Comparison of ENCODE assay signal across 8 cellular contexts in the genomic region with DNA sequence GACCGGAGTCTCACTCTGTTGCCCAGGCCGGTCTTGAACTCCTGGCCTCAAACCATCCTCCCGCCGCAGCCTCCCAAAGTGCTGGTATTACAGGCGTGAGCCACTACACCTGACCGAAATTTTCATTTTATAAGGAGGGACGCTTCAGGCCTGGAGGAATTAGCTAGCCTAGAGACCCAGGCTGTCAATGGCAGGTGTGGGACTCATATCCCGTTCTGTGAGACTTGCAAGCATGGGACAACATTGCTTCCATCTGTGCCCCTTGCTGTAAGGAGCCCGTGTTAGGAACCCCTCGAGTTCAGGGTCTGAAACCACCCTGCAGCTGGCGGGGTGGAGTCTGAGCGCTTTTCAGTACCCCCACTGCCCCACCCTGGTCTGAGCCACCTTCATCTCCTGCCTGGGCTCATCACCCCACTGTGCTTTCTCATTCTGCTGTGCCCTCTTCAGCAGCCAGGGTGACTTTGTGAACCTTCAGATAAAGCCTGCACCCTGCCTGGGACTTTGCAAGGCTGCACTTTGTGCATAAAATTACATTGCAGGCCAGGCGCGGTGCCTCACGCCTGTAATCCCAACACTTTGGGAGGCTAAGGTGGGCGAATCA. TPM values are rescaled to one million over a fixed set of nuclear protein-coding genes. Genes with fewer than 3 reads are reported as not detected.
DNase-seq lines count a peak whose midpoint lies in the region; ATAC-seq and TF ChIP-seq lines count a peak whose summit lies in the region.

No MANE protein-coding gene starts in this region.

- no peaks in the 10 kb centered on the region for H3K27me3 ChIP-seq in CD8-positive, alpha-beta memory T cell (ENCODE audit: insufficient read depth, low read length, poor library complexity, severe bottlenecking)
- H3K27me3 ChIP-seq in NT2/D1 (ENCODE audit: insufficient read depth, insufficient read length): no peaks in the 10 kb centered on the region
- H3K27me3 ChIP-seq in neuron (ENCODE audit: insufficient read depth, low read length): no peaks in the 10 kb centered on the region

- H3K27ac ChIP-seq in CD8-positive, alpha-beta memory T cell (ENCODE audit: low read depth, low read length): no peak overlapping the region

- TF ChIP-seq CTCF in GM10248 (IDR thresholded peaks at IDR 0.05; ENCODE audit: control extremely low read depth, extremely low read depth, low read depth, missing control alignments): no peak

- H3K36me3 ChIP-seq in CD8-positive, alpha-beta memory T cell (ENCODE audit: insufficient read depth, low read length): peaks cover 3% of the 10 kb centered on the region
- H3K36me3 ChIP-seq in NT2/D1 (ENCODE audit: insufficient read depth, insufficient read length, low read length): peaks cover 26% of the 10 kb centered on the region
- H3K36me3 ChIP-seq in neuron (ENCODE audit: insufficient read depth, low read length): peaks cover 20% of the 10 kb centered on the region

- H3K4me3 Mint-ChIP-seq in CD8-positive, alpha-beta memory T cell: peak overlapping the region; percentile 32 to 88 (median 64)
- H3K4me3 Mint-ChIP-seq in dendritic cell treated with granulocyte-macrophage colony-stimulating factor and Interleukin-4, amounts not matched to agents 40 ng/mL and 50 ng/mL, for 4 days: no peak overlapping the region

- H3K4me1 Mint-ChIP-seq in CD8-positive, alpha-beta memory T cell: peaks cover 22 to 35% (median 24%) of the 10 kb centered on the region in 3 donors
- H3K4me1 Mint-ChIP-seq in dendritic cell treated with granulocyte-macrophage colony-stimulating factor and Interleukin-4, amounts not matched to agents 40 ng/mL and 50 ng/mL, for 4 days (ENCODE audit: low read depth): peaks cover 38% of the 10 kb centered on the region

- ATAC-seq in GM19351 (IDR thresholded peaks at IDR 0.05; ENCODE audit: unreplicated experiment): no peak

- H3K27me3 Mint-ChIP-seq in CD8-positive, alpha-beta memory T cell: peaks cover 0 to 3% of the 10 kb centered on the region in 2 donors
- H3K27me3 Mint-ChIP-seq in dendritic cell treated with granulocyte-macrophage colony-stimulating factor and Interleukin-4, amounts not matched to agents 40 ng/mL and 50 ng/mL, for 4 days: no peaks in the 10 kb centered on the region

- H3K36me3 Mint-ChIP-seq in CD8-positive, alpha-beta memory T cell: peaks cover 0 to 31% (median 9%) of the 10 kb centered on the region in 3 donors
- H3K36me3 Mint-ChIP-seq in dendritic cell treated with granulocyte-macrophage colony-stimulating factor and Interleukin-4, amounts not matched to agents 40 ng/mL and 50 ng/mL, for 4 days (ENCODE audit: low read depth): peaks cover 32% of the 10 kb centered on the region

- no peak overlapping the region for H3K4me3 ChIP-seq in CD8-positive, alpha-beta memory T cell (ENCODE audit: low read length)
- H3K4me3 ChIP-seq in NT2/D1 (ENCODE audit: insufficient read length, low read depth): no peak overlapping the region
- H3K4me3 ChIP-seq in neuron (ENCODE audit: low read length): peak overlapping the region; percentile 82

- no peaks in the 10 kb centered on the region for H3K9me3 ChIP-seq in CD8-positive, alpha-beta memory T cell (ENCODE audit: low read length)
- no peaks in the 10 kb centered on the region for H3K9me3 ChIP-seq in NT2/D1 (ENCODE audit: insufficient read depth, low read length)
- no peaks in the 10 kb centered on the region for H3K9me3 ChIP-seq in neuron (ENCODE audit: low read length)

- H3K9ac ChIP-seq in NT2/D1 (ENCODE audit: insufficient read length, low read depth): peak overlapping the region; percentile 100

- POLR2A ChIA-PET in CD8-positive, alpha-beta memory T cell (lab: Charles Lee): no interaction called here
- POLR2A ChIA-PET in GM10248 (lab: Yijun Ruan, JAX): no interaction called here

- no peak overlapping the region for H2AFZ ChIP-seq in neuron (ENCODE audit: low read depth, low read length)

- no peaks in the 10 kb centered on the region for H3K9me3 Mint-ChIP-seq in CD8-positive, alpha-beta memory T cell
- no peaks in the 10 kb centered on the region for H3K9me3 Mint-ChIP-seq in dendritic cell treated with granulocyte-macrophage colony-stimulating factor and Interleukin-4, amounts not matched to agents 40 ng/mL and 50 ng/mL, for 4 days

- intact Hi-C loops in dendritic cell treated with granulocyte-macrophage colony-stimulating factor and Interleukin-4, amounts not matched to agents 40 ng/mL and 50 ng/mL, for 4 days (cut with micrococcal nuclease): no loop called here

- CTCF ChIA-PET in CD8-positive, alpha-beta memory T cell (lab: Charles Lee): no interaction called here
- CTCF ChIA-PET in GM10248 (lab: Yijun Ruan, JAX): interaction anchor here (1.0 to 1.3 kb wide), 2 partner anchors 16 to 99 kb away, joined by 3 read pairs; no protein-coding TSS in a partner anchor

- peaks cover 7% of the 10 kb centered on the region for H3K4me1 ChIP-seq in CD8-positive, alpha-beta memory T cell (ENCODE audit: insufficient read depth, low read length)
- H3K4me1 ChIP-seq in NT2/D1 (ENCODE audit: insufficient read depth, insufficient read length) (peaks cover 4% of the 10 kb centered on the region), neuron (ENCODE audit: insufficient read depth, low read length) (peaks cover 2% of the 10 kb centered on the region)

- DNase-seq in CD8-positive, alpha-beta memory T cell: no peak
- no peak for DNase-seq in NT2/D1 (ENCODE audit: low read depth, low spot score)
- DNase-seq in HT-29 (ENCODE audit: low spot score): no peak
- no peak for DNase-seq in GM10248 (ENCODE audit: extremely low spot score)
- DNase-seq in SHP77 (lab: John Stamatoyannopoulos, UW): no peak

- peak overlapping the region in 6 of 8 donors; percentile 12 to 99 (median 64) for H3K27ac Mint-ChIP-seq in CD8-positive, alpha-beta memory T cell
- peak overlapping the region; percentile 94 for H3K27ac Mint-ChIP-seq in dendritic cell treated with granulocyte-macrophage colony-stimulating factor and Interleukin-4, amounts not matched to agents 40 ng/mL and 50 ng/mL, for 4 days

RNA-seq across cellular contexts. Expression of a gene that starts 1.3 kb away (rescaled TPM):
- 10 to 100 TPM; 16.1 to 16.4 TPM for total RNA-seq in CD8-positive, alpha-beta memory T cell
- polyA plus RNA-seq in CD8-positive, alpha-beta memory T cell: 9.7 TPM
- 24.2 and 27.1 TPM in 2 replicates for total RNA-seq in HT-29 (2014; rRNA removed; shearing (Covaris generic))

RNA-seq across cellular contexts. Expression of a gene that starts 34.9 kb away (rescaled TPM):
- 10 to 100 TPM; 67.7 to 68.9 TPM for total RNA-seq in CD8-positive, alpha-beta memory T cell
- polyA plus RNA-seq in CD8-positive, alpha-beta memory T cell: 51.3 TPM
- total RNA-seq in HT-29 (2014; rRNA removed; shearing (Covaris generic)): 93.0 and 114 TPM in 2 replicates
